In the genomic region with DNA sequence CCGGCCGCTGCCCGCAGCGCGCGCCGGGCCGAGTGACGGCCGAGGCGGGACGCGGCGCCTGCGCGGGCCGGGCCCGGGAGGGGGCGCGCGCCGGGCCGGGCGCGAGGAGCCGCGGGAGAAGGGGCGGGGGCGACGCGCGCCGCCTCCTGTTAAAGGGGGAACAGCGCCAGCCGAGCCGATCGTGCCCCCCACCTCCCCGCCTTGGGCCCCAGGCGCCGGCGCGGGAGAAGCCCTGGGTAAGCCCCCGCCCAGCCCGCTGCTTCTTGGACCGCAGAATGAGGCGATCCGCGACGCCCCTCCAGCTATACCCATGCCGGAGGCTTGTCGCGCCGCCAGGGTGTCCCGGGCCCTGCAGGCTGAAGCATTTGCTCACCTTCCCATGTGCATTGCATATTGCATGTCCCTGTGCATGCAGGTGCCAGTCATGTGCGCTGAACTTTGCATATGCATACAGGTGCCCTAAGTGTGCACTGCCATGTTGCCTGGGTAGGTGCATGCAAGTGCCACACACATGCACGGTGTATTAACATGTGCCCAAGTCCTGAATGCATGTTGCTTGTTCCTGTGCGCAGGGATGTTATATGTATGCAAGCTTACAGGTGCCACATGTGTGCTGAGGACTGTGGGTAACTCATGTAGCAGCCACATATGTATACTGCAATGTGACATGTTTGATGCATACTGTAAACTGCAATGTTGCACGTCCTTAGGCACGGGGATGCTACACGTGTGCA, we compare ENCODE assay signal across 1 cellular context.
A peak's percentile ranks its signal among the peaks of the same experiment; 100 is the strongest.
TF ChIP-seq lines count a peak whose summit lies in the region.

A gene with protein sequence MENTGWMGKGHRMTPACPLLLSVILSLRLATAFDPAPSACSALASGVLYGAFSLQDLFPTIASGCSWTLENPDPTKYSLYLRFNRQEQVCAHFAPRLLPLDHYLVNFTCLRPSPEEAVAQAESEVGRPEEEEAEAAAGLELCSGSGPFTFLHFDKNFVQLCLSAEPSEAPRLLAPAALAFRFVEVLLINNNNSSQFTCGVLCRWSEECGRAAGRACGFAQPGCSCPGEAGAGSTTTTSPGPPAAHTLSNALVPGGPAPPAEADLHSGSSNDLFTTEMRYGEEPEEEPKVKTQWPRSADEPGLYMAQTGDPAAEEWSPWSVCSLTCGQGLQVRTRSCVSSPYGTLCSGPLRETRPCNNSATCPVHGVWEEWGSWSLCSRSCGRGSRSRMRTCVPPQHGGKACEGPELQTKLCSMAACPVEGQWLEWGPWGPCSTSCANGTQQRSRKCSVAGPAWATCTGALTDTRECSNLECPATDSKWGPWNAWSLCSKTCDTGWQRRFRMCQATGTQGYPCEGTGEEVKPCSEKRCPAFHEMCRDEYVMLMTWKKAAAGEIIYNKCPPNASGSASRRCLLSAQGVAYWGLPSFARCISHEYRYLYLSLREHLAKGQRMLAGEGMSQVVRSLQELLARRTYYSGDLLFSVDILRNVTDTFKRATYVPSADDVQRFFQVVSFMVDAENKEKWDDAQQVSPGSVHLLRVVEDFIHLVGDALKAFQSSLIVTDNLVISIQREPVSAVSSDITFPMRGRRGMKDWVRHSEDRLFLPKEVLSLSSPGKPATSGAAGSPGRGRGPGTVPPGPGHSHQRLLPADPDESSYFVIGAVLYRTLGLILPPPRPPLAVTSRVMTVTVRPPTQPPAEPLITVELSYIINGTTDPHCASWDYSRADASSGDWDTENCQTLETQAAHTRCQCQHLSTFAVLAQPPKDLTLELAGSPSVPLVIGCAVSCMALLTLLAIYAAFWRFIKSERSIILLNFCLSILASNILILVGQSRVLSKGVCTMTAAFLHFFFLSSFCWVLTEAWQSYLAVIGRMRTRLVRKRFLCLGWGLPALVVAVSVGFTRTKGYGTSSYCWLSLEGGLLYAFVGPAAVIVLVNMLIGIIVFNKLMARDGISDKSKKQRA (N-terminal part only) (minus strand): TSS at position 34 of the 734 bp plus-strand sequence. CDS start 7,119 bp downstream, outside the sequence.

TF ChIP-seq in K562, 482 proteins besides CTCF, POLR2A, EP300 and RAD21 (continued from another document and continues in another):
- TF ChIP-seq, protein P1, sequence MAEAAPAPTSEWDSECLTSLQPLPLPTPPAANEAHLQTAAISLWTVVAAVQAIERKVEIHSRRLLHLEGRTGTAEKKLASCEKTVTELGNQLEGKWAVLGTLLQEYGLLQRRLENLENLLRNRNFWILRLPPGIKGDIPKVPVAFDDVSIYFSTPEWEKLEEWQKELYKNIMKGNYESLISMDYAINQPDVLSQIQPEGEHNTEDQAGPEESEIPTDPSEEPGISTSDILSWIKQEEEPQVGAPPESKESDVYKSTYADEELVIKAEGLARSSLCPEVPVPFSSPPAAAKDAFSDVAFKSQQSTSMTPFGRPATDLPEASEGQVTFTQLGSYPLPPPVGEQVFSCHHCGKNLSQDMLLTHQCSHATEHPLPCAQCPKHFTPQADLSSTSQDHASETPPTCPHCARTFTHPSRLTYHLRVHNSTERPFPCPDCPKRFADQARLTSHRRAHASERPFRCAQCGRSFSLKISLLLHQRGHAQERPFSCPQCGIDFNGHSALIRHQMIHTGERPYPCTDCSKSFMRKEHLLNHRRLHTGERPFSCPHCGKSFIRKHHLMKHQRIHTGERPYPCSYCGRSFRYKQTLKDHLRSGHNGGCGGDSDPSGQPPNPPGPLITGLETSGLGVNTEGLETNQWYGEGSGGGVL (CRISPR knock-in tag; IDR thresholded peaks at IDR 0.05), result no peak
- TF ChIP-seq SMARCE1 (IDR thresholded peaks at IDR 0.05), result no peak
- TF ChIP-seq RB1 (IDR thresholded peaks at IDR 0.05; ENCODE audit: low read depth), result peak; percentile 56; the same call in 1 of the 2 replicates
- TF ChIP-seq NFRKB (IDR thresholded peaks at IDR 0.05; ENCODE audit: low read depth), result no peak
- TF ChIP-seq, protein P2, sequence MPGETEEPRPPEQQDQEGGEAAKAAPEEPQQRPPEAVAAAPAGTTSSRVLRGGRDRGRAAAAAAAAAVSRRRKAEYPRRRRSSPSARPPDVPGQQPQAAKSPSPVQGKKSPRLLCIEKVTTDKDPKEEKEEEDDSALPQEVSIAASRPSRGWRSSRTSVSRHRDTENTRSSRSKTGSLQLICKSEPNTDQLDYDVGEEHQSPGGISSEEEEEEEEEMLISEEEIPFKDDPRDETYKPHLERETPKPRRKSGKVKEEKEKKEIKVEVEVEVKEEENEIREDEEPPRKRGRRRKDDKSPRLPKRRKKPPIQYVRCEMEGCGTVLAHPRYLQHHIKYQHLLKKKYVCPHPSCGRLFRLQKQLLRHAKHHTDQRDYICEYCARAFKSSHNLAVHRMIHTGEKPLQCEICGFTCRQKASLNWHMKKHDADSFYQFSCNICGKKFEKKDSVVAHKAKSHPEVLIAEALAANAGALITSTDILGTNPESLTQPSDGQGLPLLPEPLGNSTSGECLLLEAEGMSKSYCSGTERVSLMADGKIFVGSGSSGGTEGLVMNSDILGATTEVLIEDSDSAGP (CRISPR knock-in tag; IDR thresholded peaks at IDR 0.05), result peak; percentile 44; the same call in 1 of the 2 replicates
- no peak for TF ChIP-seq RHOXF2B (CRISPR knock-in tag; conservative IDR thresholded peaks at IDR 0.05)
- TF ChIP-seq, protein P3, sequence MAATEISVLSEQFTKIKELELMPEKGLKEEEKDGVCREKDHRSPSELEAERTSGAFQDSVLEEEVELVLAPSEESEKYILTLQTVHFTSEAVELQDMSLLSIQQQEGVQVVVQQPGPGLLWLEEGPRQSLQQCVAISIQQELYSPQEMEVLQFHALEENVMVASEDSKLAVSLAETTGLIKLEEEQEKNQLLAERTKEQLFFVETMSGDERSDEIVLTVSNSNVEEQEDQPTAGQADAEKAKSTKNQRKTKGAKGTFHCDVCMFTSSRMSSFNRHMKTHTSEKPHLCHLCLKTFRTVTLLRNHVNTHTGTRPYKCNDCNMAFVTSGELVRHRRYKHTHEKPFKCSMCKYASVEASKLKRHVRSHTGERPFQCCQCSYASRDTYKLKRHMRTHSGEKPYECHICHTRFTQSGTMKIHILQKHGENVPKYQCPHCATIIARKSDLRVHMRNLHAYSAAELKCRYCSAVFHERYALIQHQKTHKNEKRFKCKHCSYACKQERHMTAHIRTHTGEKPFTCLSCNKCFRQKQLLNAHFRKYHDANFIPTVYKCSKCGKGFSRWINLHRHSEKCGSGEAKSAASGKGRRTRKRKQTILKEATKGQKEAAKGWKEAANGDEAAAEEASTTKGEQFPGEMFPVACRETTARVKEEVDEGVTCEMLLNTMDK (IDR thresholded peaks at IDR 0.05; ENCODE audit: borderline replicate concordance, insufficient read depth, low read depth, low read length, poor library complexity, severe bottlenecking), result peak; percentile 55
- TF ChIP-seq, protein P4, sequence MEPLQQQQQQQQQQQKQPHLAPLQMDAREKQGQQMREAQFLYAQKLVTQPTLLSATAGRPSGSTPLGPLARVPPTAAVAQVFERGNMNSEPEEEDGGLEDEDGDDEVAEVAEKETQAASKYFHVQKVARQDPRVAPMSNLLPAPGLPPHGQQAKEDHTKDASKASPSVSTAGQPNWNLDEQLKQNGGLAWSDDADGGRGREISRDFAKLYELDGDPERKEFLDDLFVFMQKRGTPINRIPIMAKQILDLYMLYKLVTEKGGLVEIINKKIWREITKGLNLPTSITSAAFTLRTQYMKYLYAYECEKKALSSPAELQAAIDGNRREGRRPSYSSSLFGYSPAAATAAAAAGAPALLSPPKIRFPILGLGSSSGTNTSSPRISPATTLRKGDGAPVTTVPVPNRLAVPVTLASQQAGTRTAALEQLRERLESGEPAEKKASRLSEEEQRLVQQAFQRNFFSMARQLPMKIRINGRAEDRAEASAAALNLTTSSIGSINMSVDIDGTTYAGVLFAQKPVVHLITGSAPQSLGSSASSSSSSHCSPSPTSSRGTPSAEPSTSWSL (CRISPR knock-in tag; IDR thresholded peaks at IDR 0.05; ENCODE audit: borderline replicate concordance), result no peak
- no peak for TF ChIP-seq EWSR1 (IDR thresholded peaks at IDR 0.05; ENCODE audit: borderline replicate concordance, low read depth, partially characterized antibody)
- TF ChIP-seq GABPA (tag; conservative IDR thresholded peaks at IDR 0.05; ENCODE audit: low read depth), result no peak
- no peak for TF ChIP-seq NR3C1 (CRISPR knock-in tag; IDR thresholded peaks at IDR 0.05)
- TF ChIP-seq, protein P5, sequence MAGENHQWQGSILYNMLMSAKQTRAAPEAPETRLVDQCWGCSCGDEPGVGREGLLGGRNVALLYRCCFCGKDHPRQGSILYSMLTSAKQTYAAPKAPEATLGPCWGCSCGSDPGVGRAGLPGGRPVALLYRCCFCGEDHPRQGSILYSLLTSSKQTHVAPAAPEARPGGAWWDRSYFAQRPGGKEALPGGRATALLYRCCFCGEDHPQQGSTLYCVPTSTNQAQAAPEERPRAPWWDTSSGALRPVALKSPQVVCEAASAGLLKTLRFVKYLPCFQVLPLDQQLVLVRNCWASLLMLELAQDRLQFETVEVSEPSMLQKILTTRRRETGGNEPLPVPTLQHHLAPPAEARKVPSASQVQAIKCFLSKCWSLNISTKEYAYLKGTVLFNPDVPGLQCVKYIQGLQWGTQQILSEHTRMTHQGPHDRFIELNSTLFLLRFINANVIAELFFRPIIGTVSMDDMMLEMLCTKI (IDR thresholded peaks at IDR 0.05; ENCODE audit: partially characterized antibody), result no peak
- TF ChIP-seq RAD51 (IDR thresholded peaks at IDR 0.05; ENCODE audit: borderline replicate concordance, low read depth), result no peak
- no peak for TF ChIP-seq BACH1 (tag; IDR thresholded peaks at IDR 0.05)
- TF ChIP-seq, protein P6, sequence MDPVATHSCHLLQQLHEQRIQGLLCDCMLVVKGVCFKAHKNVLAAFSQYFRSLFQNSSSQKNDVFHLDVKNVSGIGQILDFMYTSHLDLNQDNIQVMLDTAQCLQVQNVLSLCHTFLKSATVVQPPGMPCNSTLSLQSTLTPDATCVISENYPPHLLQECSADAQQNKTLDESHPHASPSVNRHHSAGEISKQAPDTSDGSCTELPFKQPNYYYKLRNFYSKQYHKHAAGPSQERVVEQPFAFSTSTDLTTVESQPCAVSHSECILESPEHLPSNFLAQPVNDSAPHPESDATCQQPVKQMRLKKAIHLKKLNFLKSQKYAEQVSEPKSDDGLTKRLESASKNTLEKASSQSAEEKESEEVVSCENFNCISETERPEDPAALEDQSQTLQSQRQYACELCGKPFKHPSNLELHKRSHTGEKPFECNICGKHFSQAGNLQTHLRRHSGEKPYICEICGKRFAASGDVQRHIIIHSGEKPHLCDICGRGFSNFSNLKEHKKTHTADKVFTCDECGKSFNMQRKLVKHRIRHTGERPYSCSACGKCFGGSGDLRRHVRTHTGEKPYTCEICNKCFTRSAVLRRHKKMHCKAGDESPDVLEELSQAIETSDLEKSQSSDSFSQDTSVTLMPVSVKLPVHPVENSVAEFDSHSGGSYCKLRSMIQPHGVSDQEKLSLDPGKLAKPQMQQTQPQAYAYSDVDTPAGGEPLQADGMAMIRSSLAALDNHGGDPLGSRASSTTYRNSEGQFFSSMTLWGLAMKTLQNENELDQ (CRISPR knock-in tag; IDR thresholded peaks at IDR 0.05; ENCODE audit: borderline replicate concordance), result no peak
- TF ChIP-seq NRF1 (conservative IDR thresholded peaks at IDR 0.05 in 1 of 2, IDR thresholded peaks at IDR 0.05 in 1 of 2), result peak in 1 of 2 experiments; percentile 31; a peak in 2 of 4 replicates
- TF ChIP-seq CHD1 (IDR thresholded peaks at IDR 0.05; ENCODE audit: low read length), result peak; percentile 45
- no peak for TF ChIP-seq MTA1 (IDR thresholded peaks at IDR 0.05; ENCODE audit: borderline replicate concordance)
- TF ChIP-seq, protein P7, sequence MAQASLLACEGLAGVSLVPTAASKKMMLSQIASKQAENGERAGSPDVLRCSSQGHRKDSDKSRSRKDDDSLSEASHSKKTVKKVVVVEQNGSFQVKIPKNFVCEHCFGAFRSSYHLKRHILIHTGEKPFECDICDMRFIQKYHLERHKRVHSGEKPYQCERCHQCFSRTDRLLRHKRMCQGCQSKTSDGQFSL (CRISPR knock-in tag; IDR thresholded peaks at IDR 0.05), result 0 out of 2 replicates have a peak, but pooled peaks have one; percentile 54
- TF ChIP-seq, protein P7 (tag; IDR thresholded peaks at IDR 0.05), result no peak
- no peak for TF ChIP-seq GATAD2B (IDR thresholded peaks at IDR 0.05; ENCODE audit: borderline replicate concordance)
- TF ChIP-seq ATF1 (CRISPR knock-in tag; IDR thresholded peaks at IDR 0.05), result no peak
- TF ChIP-seq ATF1 (tag; IDR thresholded peaks at IDR 0.05), result no peak
- no peak for TF ChIP-seq ZBTB1 (CRISPR knock-in tag; IDR thresholded peaks at IDR 0.05; ENCODE audit: borderline replicate concordance, low read depth)
- TF ChIP-seq ZBED1 (IDR thresholded peaks at IDR 0.05), result no peak
- no peak for TF ChIP-seq NONO (IDR thresholded peaks at IDR 0.05; ENCODE audit: low read depth in 2 of 2, low read length in 1 of 2)
- TF ChIP-seq ZNF431 (CRISPR knock-in tag; IDR thresholded peaks at IDR 0.05), result no peak
- peak; percentile 66 for TF ChIP-seq IRF2 (CRISPR knock-in tag; IDR thresholded peaks at IDR 0.05)
- TF ChIP-seq TAL1 (IDR thresholded peaks at IDR 0.05), result no peak
- TF ChIP-seq, protein P8, sequence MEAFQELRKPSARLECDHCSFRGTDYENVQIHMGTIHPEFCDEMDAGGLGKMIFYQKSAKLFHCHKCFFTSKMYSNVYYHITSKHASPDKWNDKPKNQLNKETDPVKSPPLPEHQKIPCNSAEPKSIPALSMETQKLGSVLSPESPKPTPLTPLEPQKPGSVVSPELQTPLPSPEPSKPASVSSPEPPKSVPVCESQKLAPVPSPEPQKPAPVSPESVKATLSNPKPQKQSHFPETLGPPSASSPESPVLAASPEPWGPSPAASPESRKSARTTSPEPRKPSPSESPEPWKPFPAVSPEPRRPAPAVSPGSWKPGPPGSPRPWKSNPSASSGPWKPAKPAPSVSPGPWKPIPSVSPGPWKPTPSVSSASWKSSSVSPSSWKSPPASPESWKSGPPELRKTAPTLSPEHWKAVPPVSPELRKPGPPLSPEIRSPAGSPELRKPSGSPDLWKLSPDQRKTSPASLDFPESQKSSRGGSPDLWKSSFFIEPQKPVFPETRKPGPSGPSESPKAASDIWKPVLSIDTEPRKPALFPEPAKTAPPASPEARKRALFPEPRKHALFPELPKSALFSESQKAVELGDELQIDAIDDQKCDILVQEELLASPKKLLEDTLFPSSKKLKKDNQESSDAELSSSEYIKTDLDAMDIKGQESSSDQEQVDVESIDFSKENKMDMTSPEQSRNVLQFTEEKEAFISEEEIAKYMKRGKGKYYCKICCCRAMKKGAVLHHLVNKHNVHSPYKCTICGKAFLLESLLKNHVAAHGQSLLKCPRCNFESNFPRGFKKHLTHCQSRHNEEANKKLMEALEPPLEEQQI (IDR thresholded peaks at IDR 0.05), result no peak
- TF ChIP-seq, protein P9, sequence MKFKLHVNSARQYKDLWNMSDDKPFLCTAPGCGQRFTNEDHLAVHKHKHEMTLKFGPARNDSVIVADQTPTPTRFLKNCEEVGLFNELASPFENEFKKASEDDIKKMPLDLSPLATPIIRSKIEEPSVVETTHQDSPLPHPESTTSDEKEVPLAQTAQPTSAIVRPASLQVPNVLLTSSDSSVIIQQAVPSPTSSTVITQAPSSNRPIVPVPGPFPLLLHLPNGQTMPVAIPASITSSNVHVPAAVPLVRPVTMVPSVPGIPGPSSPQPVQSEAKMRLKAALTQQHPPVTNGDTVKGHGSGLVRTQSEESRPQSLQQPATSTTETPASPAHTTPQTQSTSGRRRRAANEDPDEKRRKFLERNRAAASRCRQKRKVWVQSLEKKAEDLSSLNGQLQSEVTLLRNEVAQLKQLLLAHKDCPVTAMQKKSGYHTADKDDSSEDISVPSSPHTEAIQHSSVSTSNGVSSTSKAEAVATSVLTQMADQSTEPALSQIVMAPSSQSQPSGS (CRISPR knock-in tag; IDR thresholded peaks at IDR 0.05), result no peak
- TF ChIP-seq ZBTB17 (CRISPR knock-in tag; IDR thresholded peaks at IDR 0.05), result no peak
- TF ChIP-seq MEF2A (IDR thresholded peaks at IDR 0.05; ENCODE audit: control insufficient read depth, low read depth, low read length), result no peak
- no peak for TF ChIP-seq BRD9 (IDR thresholded peaks at IDR 0.05; ENCODE audit: low read depth, partially characterized antibody)
- TF ChIP-seq L3MBTL2 (IDR thresholded peaks at IDR 0.05), result peak; percentile 9; the same call in 1 of the 2 replicates
- TF ChIP-seq FIP1L1 (IDR thresholded peaks at IDR 0.05; ENCODE audit: low read depth, low read length, poor library complexity, severe bottlenecking), result peak; percentile 10
